In the genomic region with DNA sequence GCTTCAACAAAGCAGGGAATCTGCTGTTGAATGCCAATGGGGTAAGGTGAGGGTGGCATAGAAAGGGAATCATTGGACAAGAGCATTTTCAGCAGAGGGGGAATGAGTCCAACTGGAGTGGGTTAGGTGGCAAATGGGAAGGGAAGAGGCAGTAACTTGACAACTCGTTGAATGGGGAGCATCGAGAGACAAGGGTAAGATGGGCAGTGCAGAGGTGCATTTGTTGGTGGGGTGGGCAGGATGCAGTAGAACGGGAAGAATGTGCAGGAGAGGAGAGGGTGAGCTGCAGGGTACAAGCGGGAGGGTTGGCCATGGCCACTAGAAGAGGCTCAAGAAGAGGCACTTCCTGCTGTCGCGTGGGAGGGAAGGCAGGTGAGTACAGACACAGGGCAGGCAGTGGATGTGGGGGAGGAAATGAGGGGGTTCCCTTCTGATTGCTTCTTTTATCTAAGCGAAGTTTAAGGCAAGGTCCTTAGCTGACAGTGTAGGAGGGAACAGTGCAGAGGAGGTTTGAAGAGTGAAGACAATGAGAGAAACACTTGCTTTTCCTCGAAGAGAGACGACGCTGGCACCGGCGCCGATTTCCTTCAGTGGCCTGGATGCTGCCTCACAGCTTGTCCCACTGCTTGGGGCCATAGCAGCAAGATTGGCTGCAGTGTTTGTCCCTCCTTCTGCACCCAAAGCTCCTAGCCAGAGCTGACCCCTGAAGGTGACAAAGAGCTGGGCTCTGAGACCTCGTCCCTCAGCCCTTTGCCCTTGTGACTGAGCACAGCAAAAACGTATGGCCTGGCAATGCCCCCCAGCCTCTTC, we compare ENCODE assay signal across 13 cellular contexts. TPM values are rescaled to one million over a fixed set of nuclear protein-coding genes. Genes with fewer than 3 reads are reported as not detected.
A peak's percentile ranks its signal among the peaks of the same experiment; 100 is the strongest.
DNase-seq lines count a peak whose midpoint lies in the region; ATAC-seq and TF ChIP-seq lines count a peak whose summit lies in the region.
"Had no signal": no experiment of that assay in that cellular context is flagged by ENCODE, and none has a peak within 500 bp of the region (broad histone marks: within the 10 kb centered on the region; RNA-seq: fewer than 3 reads in every experiment).

No MANE protein-coding gene starts in this region.

- no peaks in the 10 kb centered on the region for H3K36me3 Mint-ChIP-seq in CD4-positive, CD25-positive, alpha-beta regulatory T cell
- peaks cover 17% of the 10 kb centered on the region for H3K36me3 Mint-ChIP-seq in activated CD8-positive, alpha-beta T cell treated with anti-CD3 and anti-CD28 coated beads, Interleukin-2, amount 10 ng/mL, durations not matched to agents 7 days and 5 days (ENCODE audit: low read depth)
- H3K36me3 Mint-ChIP-seq in naive thymus-derived CD8-positive, alpha-beta T cell = no peaks in the 10 kb centered on the region

- TF ChIP-seq POLR2A in uterus (IDR thresholded peaks at IDR 0.05) = no peak

- H3K9me3 Mint-ChIP-seq in CD4-positive, CD25-positive, alpha-beta regulatory T cell = no peaks in the 10 kb centered on the region
- H3K9me3 Mint-ChIP-seq in activated CD8-positive, alpha-beta T cell treated with anti-CD3 and anti-CD28 coated beads, Interleukin-2, amount 10 ng/mL, durations not matched to agents 7 days and 5 days (ENCODE audit: insufficient read depth) = no peaks in the 10 kb centered on the region
- H3K9me3 Mint-ChIP-seq in naive thymus-derived CD8-positive, alpha-beta T cell = no peaks in the 10 kb centered on the region

- peak overlapping the region; percentile 83 to 95 (median 90) for H3K4me3 Mint-ChIP-seq in CD4-positive, CD25-positive, alpha-beta regulatory T cell
- peak overlapping the region; percentile 36 for H3K4me3 Mint-ChIP-seq in activated CD8-positive, alpha-beta T cell treated with anti-CD3 and anti-CD28 coated beads, Interleukin-2, amount 10 ng/mL, durations not matched to agents 7 days and 5 days
- H3K4me3 Mint-ChIP-seq in naive thymus-derived CD8-positive, alpha-beta T cell = peak overlapping the region; percentile 57 to 97 (median 92)

- H3K4me1 Mint-ChIP-seq in CD4-positive, CD25-positive, alpha-beta regulatory T cell = peaks cover 23 to 82% (median 62%) of the 10 kb centered on the region in 4 donors
- peaks cover 79% of the 10 kb centered on the region for H3K4me1 Mint-ChIP-seq in activated CD8-positive, alpha-beta T cell treated with anti-CD3 and anti-CD28 coated beads, Interleukin-2, amount 10 ng/mL, durations not matched to agents 7 days and 5 days (ENCODE audit: low read depth)
- H3K4me1 Mint-ChIP-seq in naive thymus-derived CD8-positive, alpha-beta T cell = peaks cover 49 to 82% (median 79%) of the 10 kb centered on the region in 4 donors

- peak overlapping the region; percentile 64 for H3K4me3 ChIP-seq in CD4-positive, CD25-positive, alpha-beta regulatory T cell (ENCODE audit: low read depth, low read length)
- no peak overlapping the region for H3K4me3 ChIP-seq in uterus
- H3K4me3 ChIP-seq: left lung had no signal

- in situ Hi-C loops in G401 (cut with HindIII; ENCODE audit: low sequenced_read_pairs) = no loop called here

- intact Hi-C loops in uterus (cut with DNase I; ENCODE audit: low total_unique reads) = no loop called here

- POLR2A ChIA-PET in activated CD8-positive, alpha-beta T cell treated with anti-CD3 and anti-CD28 coated beads, Interleukin-2, amount 10 ng/mL, durations not matched to agents 7 days and 5 days (lab: Charles Lee) = no interaction called here
- POLR2A ChIA-PET in naive thymus-derived CD8-positive, alpha-beta T cell (lab: Charles Lee) = interaction anchor here (0.6 to 1.5 kb wide), 3 partner anchors 12 to 100 kb away, joined by 3 to 4 read pairs (median 3); no protein-coding TSS in a partner anchor

- ATAC-seq in CD4-positive, CD25-positive, alpha-beta regulatory T cell (ENCODE audit: low read depth in 2 of 2) = peak in 1 of 2 donors; percentile 4
- ATAC-seq in activated CD8-positive, alpha-beta T cell treated with anti-CD3 and anti-CD28 coated beads, Interleukin-2, amount 10 ng/mL, durations not matched to agents 7 days and 5 days = no peak
- peak; percentile 8 to 29 for ATAC-seq in naive thymus-derived CD8-positive, alpha-beta T cell
- ATAC-seq in GM19455 (IDR thresholded peaks at IDR 0.05; ENCODE audit: unreplicated experiment) = no peak
- ATAC-seq: Panc1 had no signal

- no peaks in the 10 kb centered on the region for H3K27me3 ChIP-seq in CD4-positive, CD25-positive, alpha-beta regulatory T cell (ENCODE audit: control insufficient read depth, insufficient read depth, low read length)
- no peaks in the 10 kb centered on the region for H3K27me3 ChIP-seq in uterus
- H3K27me3 ChIP-seq: left lung had no signal

- no peaks in the 10 kb centered on the region for H3K36me3 ChIP-seq in CD4-positive, CD25-positive, alpha-beta regulatory T cell (ENCODE audit: control insufficient read depth, insufficient read depth, low read length)
- no peaks in the 10 kb centered on the region for H3K36me3 ChIP-seq in uterus
- H3K36me3 ChIP-seq: left lung had no signal

- no peaks in the 10 kb centered on the region for H3K9me3 ChIP-seq in CD4-positive, CD25-positive, alpha-beta regulatory T cell (ENCODE audit: control insufficient read depth in 2 of 2, low read length in 2 of 2)
- no peaks in the 10 kb centered on the region for H3K9me3 ChIP-seq in uterus
- H3K9me3 ChIP-seq: left lung had no signal

- CTCF ChIA-PET in activated CD8-positive, alpha-beta T cell treated with anti-CD3 and anti-CD28 coated beads, Interleukin-2, amount 10 ng/mL, durations not matched to agents 7 days and 5 days (lab: Charles Lee) = interaction anchor here (0.9 to 2.2 kb wide), 10 partner anchors 9 to 197 kb away, joined by 3 to 14 read pairs (median 4); a partner anchor contains a TSS

- peak overlapping the region; percentile 94 to 100 (median 96) for H3K27ac Mint-ChIP-seq in CD4-positive, CD25-positive, alpha-beta regulatory T cell
- peak overlapping the region; percentile 94 for H3K27ac Mint-ChIP-seq in activated CD8-positive, alpha-beta T cell treated with anti-CD3 and anti-CD28 coated beads, Interleukin-2, amount 10 ng/mL, durations not matched to agents 7 days and 5 days
- peak overlapping the region; percentile 42 to 96 (median 89) for H3K27ac Mint-ChIP-seq in naive thymus-derived CD8-positive, alpha-beta T cell

- no peak for TF ChIP-seq CTCF in uterus (IDR thresholded peaks at IDR 0.05)

- H3K4me1 ChIP-seq in CD4-positive, CD25-positive, alpha-beta regulatory T cell (ENCODE audit: control insufficient read depth, insufficient read depth, low read length, poor library complexity, severe bottlenecking) = peaks cover 65% of the 10 kb centered on the region
- H3K4me1 ChIP-seq in uterus = peaks cover 0 to 8% of the 10 kb centered on the region in 2 donors

- DNase-seq in CD4-positive, CD25-positive, alpha-beta regulatory T cell = peak in 1 of 3 donors; percentile 72
- DNase-seq in G401 (ENCODE audit: low spot score) (peak; percentile 62), NCI-H146 (lab: John Stamatoyannopoulos, UW) (no peak), uterus (no peak)
- DNase-seq in activated CD8-positive, alpha-beta T cell treated with anti-CD3 and anti-CD28 coated beads, Interleukin-2, amount 10 ng/mL, durations not matched to agents 7 days and 5 days = peak; percentile 50
- peak in 5 of 10 donors; percentile 23 to 68 (median 28) for DNase-seq in naive thymus-derived CD8-positive, alpha-beta T cell
- DNase-seq: cortex of kidney, NCI-H226, right cardiac atrium had no signal

- H3K27me3 Mint-ChIP-seq in CD4-positive, CD25-positive, alpha-beta regulatory T cell = no peaks in the 10 kb centered on the region
- H3K27me3 Mint-ChIP-seq in activated CD8-positive, alpha-beta T cell treated with anti-CD3 and anti-CD28 coated beads, Interleukin-2, amount 10 ng/mL, durations not matched to agents 7 days and 5 days (ENCODE audit: low read depth) = no peaks in the 10 kb centered on the region
- no peaks in the 10 kb centered on the region for H3K27me3 Mint-ChIP-seq in naive thymus-derived CD8-positive, alpha-beta T cell

- peak overlapping the region; percentile 80 for H3K27ac ChIP-seq in CD4-positive, CD25-positive, alpha-beta regulatory T cell (ENCODE audit: insufficient read depth, low read length, poor library complexity, severe bottlenecking)
- no peak overlapping the region for H3K27ac ChIP-seq in uterus
- H3K27ac ChIP-seq: C4-2B had no signal

RNA-seq across cellular contexts. Expression of a gene that starts 3.2 kb away (rescaled TPM):
- total RNA-seq in CD4-positive, CD25-positive, alpha-beta regulatory T cell = 78.3 TPM
- polyA plus RNA-seq in CD4-positive, CD25-positive, alpha-beta regulatory T cell = 10 to 100 TPM; 55.3 to 87.4 (median 68.3) TPM
- 12.7 and 27.8 TPM in 2 replicates for total RNA-seq in G401 (2014; rRNA removed; shearing (Covaris generic))
- total RNA-seq in activated CD8-positive, alpha-beta T cell treated with anti-CD3 and anti-CD28 coated beads, Interleukin-2, amount 10 ng/mL, durations not matched to agents 7 days and 5 days = 10 to 100 TPM; 68.3 to 70.1 TPM
- 10 to 100 TPM; 82.9 to 87.3 TPM for total RNA-seq in naive thymus-derived CD8-positive, alpha-beta T cell
- 10 to 100 TPM; 40.5 to 57.0 (median 55.5) TPM for polyA plus RNA-seq in naive thymus-derived CD8-positive, alpha-beta T cell
- 1 to 10 TPM in 2 of 4 donors, not detected in 2; 1.5 to 6.7 TPM for total RNA-seq in uterus

RNA-seq across cellular contexts. Expression of a gene that starts 40.3 kb away (rescaled TPM):
- total RNA-seq in CD4-positive, CD25-positive, alpha-beta regulatory T cell = 158 TPM
- polyA plus RNA-seq in CD4-positive, CD25-positive, alpha-beta regulatory T cell = 100 to 1,000 TPM; 224 to 258 (median 231) TPM
- 0.68 TPM in 1 of 2 replicates, not detected in the other for total RNA-seq in G401 (2014; rRNA removed; shearing (Covaris generic))
- total RNA-seq in activated CD8-positive, alpha-beta T cell treated with anti-CD3 and anti-CD28 coated beads, Interleukin-2, amount 10 ng/mL, durations not matched to agents 7 days and 5 days = 100 to 1,000 TPM; 192 to 195 TPM
- 100 to 1,000 TPM; 224 to 229 TPM for total RNA-seq in naive thymus-derived CD8-positive, alpha-beta T cell
- polyA plus RNA-seq in naive thymus-derived CD8-positive, alpha-beta T cell = 100 to 1,000 TPM; 233 to 358 (median 291) TPM
- 1 to 10 TPM in 3 of 4 donors, under 1 TPM in 1; 0.77 to 5.3 (median 3.2) TPM for total RNA-seq in uterus

Comparison
In these comparisons a context has a peak if more than half of its experiments do, and no peak if none do; other contexts are left out.
1. ATAC-seq: peak in naive thymus-derived CD8-positive, alpha-beta T cell (2 of 2); none in activated CD8-positive, alpha-beta T cell treated with anti-CD3 and anti-CD28 coated beads, Interleukin-2, amount 10 ng/mL, durations not matched to agents 7 days and 5 days (single experiment) and GM19455 (single experiment).
2. DNase-seq: peak in G401 (single experiment) and activated CD8-positive, alpha-beta T cell treated with anti-CD3 and anti-CD28 coated beads, Interleukin-2, amount 10 ng/mL, durations not matched to agents 7 days and 5 days (single experiment); none in NCI-H146 (single experiment) and uterus (0 of 2).
3. H3K4me3 Mint-ChIP-seq: peak in every context shown above with its lines; median percentile 92 in naive thymus-derived CD8-positive, alpha-beta T cell; 90 in CD4-positive, CD25-positive, alpha-beta regulatory T cell; 36 in activated CD8-positive, alpha-beta T cell treated with anti-CD3 and anti-CD28 coated beads, Interleukin-2, amount 10 ng/mL, durations not matched to agents 7 days and 5 days.
4. RNA of a gene that starts 40.3 kb away (total RNA-seq): 224 to 229 TPM in naive thymus-derived CD8-positive, alpha-beta T cell, 192 to 195 TPM in activated CD8-positive, alpha-beta T cell treated with anti-CD3 and anti-CD28 coated beads, Interleukin-2, amount 10 ng/mL, durations not matched to agents 7 days and 5 days and 158 TPM in CD4-positive, CD25-positive, alpha-beta regulatory T cell (single experiment); 0.77 to 5.3 TPM in uterus and 0.68 TPM in G401; every median in the first group is over 10 times any median in the second.
5. Peak in every context shown above with its lines, with median percentiles within 50 percentile points of each other: H3K27ac Mint-ChIP-seq.